Comparison of ENCODE assay signal across 23 cellular contexts in genomic region chr4:8179074-8179473, GRCh38.
"Had no signal": no experiment of that assay in that cellular context is flagged by ENCODE, and none has a peak within 500 bp of the region (broad histone marks: within the 10 kb centered on the region; RNA-seq: fewer than 3 reads in every experiment).

No MANE protein-coding gene starts in this region.

- H3K9me3 ChIP-seq: colonic mucosa, esophagus squamous epithelium, gastrocnemius medialis, left lung, lower lobe of right lung had no signal

- H3K36me3 Mint-ChIP-seq: naive thymus-derived CD4-positive, alpha-beta T cell had no signal

- H3K79me2 ChIP-seq: hepatocyte had no signal

- ATAC-seq: effector memory CD8-positive, alpha-beta T cell; esophagus mucosa; gastrocnemius medialis; heart left ventricle; left cardiac atrium; left lung; left ventricle myocardium superior; lower lobe of right lung; naive thymus-derived CD4-positive, alpha-beta T cell had no signal

- H3K36me3 ChIP-seq: colonic mucosa, esophagus squamous epithelium, gastrocnemius medialis, heart left ventricle, left lung, lower lobe of right lung had no signal

- H3K4me3 ChIP-seq: colonic mucosa, esophagus squamous epithelium, gastrocnemius medialis, heart left ventricle, hepatocyte, left lung, lower lobe of right lung had no signal

- H3K4me3 Mint-ChIP-seq: dendritic cell treated with granulocyte-macrophage colony-stimulating factor and Interleukin-4, amounts not matched to agents 40 ng/mL and 50 ng/mL, for 4 days; effector memory CD8-positive, alpha-beta T cell; endodermal cell; naive thymus-derived CD4-positive, alpha-beta T cell had no signal

- H3K27me3 Mint-ChIP-seq: naive thymus-derived CD4-positive, alpha-beta T cell had no signal

- H3K27ac Mint-ChIP-seq: dendritic cell treated with granulocyte-macrophage colony-stimulating factor and Interleukin-4, amounts not matched to agents 40 ng/mL and 50 ng/mL, for 4 days; effector memory CD8-positive, alpha-beta T cell; endodermal cell had no signal

- H3K4me2 ChIP-seq: hepatocyte had no signal

- H2AFZ ChIP-seq: hepatocyte had no signal

- DNase-seq: colonic mucosa; cortex of kidney; effector CD8-positive, alpha-beta T cell; effector memory CD8-positive, alpha-beta T cell; endodermal cell; erythroblast; esophagus squamous epithelium; foreskin fibroblast; foreskin melanocyte; gastrocnemius medialis; glutamatergic neuron; heart left ventricle; left cardiac atrium; left ventricle myocardium superior; lower lobe of right lung; mesenchymal stem cell; midbrain; naive thymus-derived CD4-positive, alpha-beta T cell had no signal

- H3K27me3 ChIP-seq: colonic mucosa, esophagus squamous epithelium, gastrocnemius medialis, heart left ventricle, hepatocyte, left lung had no signal

- H3K27ac ChIP-seq: colonic mucosa, epithelial cell of prostate, gastrocnemius medialis, heart left ventricle, hepatocyte, left lung, lower lobe of right lung had no signal

- H3K9me3 Mint-ChIP-seq: dendritic cell treated with granulocyte-macrophage colony-stimulating factor and Interleukin-4, amounts not matched to agents 40 ng/mL and 50 ng/mL, for 4 days; effector memory CD8-positive, alpha-beta T cell; endodermal cell; naive thymus-derived CD4-positive, alpha-beta T cell had no signal
